In the genomic region with DNA sequence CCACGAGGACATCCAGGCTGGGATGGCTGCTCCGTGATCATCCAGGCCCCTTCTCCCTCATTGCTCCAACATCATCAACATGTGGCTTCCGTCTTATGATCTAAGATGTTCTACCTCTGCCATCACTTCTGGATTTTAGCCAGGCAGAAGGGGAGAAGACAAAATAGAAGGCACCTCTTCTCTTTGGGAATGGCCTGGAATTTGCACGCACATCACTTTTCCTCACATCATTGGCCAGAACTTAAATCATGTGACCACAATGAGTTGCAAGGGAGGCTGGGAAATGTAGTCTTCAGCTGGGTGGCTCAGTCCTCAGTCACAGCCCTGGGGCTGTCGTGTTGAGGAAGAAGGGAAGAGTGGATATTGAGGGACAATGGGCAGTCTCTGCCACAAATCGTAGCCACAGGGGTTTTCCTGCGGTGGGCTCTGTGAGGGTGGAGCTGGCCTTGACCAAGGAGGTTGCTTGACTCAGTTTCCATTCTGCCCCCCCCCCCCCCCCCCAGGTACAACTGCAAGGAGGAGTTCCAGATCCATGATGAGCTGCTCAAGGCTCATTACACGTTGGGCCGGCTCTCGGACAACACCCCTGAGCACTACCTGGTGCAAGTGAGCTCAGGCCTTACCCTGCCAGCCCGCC, we compare ENCODE assay signal across 9 cellular contexts. TPM values are rescaled to one million over a fixed set of nuclear protein-coding genes. Genes with fewer than 3 reads are reported as not detected.
A peak's percentile ranks its signal among the peaks of the same experiment; 100 is the strongest.
DNase-seq lines count a peak whose midpoint lies in the region; ATAC-seq and TF ChIP-seq lines count a peak whose summit lies in the region.
"Had no signal": no experiment of that assay in that cellular context is flagged by ENCODE, and none has a peak within 500 bp of the region (broad histone marks: within the 10 kb centered on the region; RNA-seq: fewer than 3 reads in every experiment).

No MANE protein-coding gene starts in this region.

- H3K36me3 ChIP-seq in mesenchymal stem cell (ENCODE audit: control insufficient read depth in 1 of 2, insufficient read depth in 2 of 2, low read depth in 1 of 2, low read length in 2 of 2) (no peaks in the 10 kb centered on the region), transverse colon (no peaks in the 10 kb centered on the region), thyroid gland (no peaks in the 10 kb centered on the region)

- no peak for TF ChIP-seq EP300 in Ishikawa (IDR thresholded peaks at IDR 0.05; ENCODE audit: borderline replicate concordance)
- TF ChIP-seq EP300 in transverse colon (IDR thresholded peaks at IDR 0.05; ENCODE audit: low read depth): no peak

- no peak overlapping the region for H4K8ac ChIP-seq in mesenchymal stem cell (ENCODE audit: low read length)

- WGBS in mesenchymal stem cell: 77% methylated on average over 10 of the region's 11 CpGs
- WGBS in transverse colon (ENCODE audit: low coverage in 1 of 2), 2 donors: 79 to 87% methylated on average over 3 to 11 of the region's 11 CpGs
- 84 to 85% methylated on average over 8 to 11 of the region's 11 CpGs for whole genome bisulfite sequencing in thyroid gland, 2 donors

- H3K4me3 ChIP-seq in mesenchymal stem cell (ENCODE audit: insufficient read depth in 1 of 2, low read depth in 1 of 2, low read length in 2 of 2) (no peak overlapping the region), transverse colon (no peak overlapping the region), thyroid gland (replicated peaks in 1 of 3) (no peak overlapping the region)

- TF ChIP-seq POLR2A in transverse colon (IDR thresholded peaks at IDR 0.05): no peak
- TF ChIP-seq POLR2A in thyroid gland (IDR thresholded peaks at IDR 0.05): no peak

- no peak overlapping the region for H2BK15ac ChIP-seq in mesenchymal stem cell (ENCODE audit: low read depth, poor library complexity, severe bottlenecking)

- H3K4me1 ChIP-seq in mesenchymal stem cell (ENCODE audit: control insufficient read depth, insufficient read depth, low read depth, low read length): peaks cover 13% of the 10 kb centered on the region
- no peaks in the 10 kb centered on the region for H3K4me1 ChIP-seq in transverse colon
- H3K4me1 ChIP-seq in thyroid gland: no peaks in the 10 kb centered on the region

- H3K9ac ChIP-seq in mesenchymal stem cell (ENCODE audit: low read length): no peak overlapping the region

- H3K4me2 ChIP-seq in mesenchymal stem cell (ENCODE audit: low read length, poor library complexity, severe bottlenecking): no peak overlapping the region

- no peaks in the 10 kb centered on the region for H3K79me1 ChIP-seq in mesenchymal stem cell (replicated peaks; ENCODE audit: low read length, poor library complexity, severe bottlenecking)

- no peak overlapping the region for H2BK12ac ChIP-seq in mesenchymal stem cell (ENCODE audit: low read length in 2 of 2)

- no peak overlapping the region for H2BK120ac ChIP-seq in mesenchymal stem cell (ENCODE audit: low read depth, low read length)

- TF ChIP-seq CTCF in transverse colon (IDR thresholded peaks at IDR 0.05) (no peak), thyroid gland (IDR thresholded peaks at IDR 0.05) (no peak)

- in situ Hi-C loops in G401 (cut with HindIII; ENCODE audit: low sequenced_read_pairs) (no loop called here), T47D (cut with HindIII; ENCODE audit: low pct_unique_long_range_greater_than_20kb, low sequenced_read_pairs) (no loop called here), transverse colon (cut with MboI; ENCODE audit: low pct_ligation_motif_present in 1 of 4, low pct_unique_long_range_greater_than_20kb in 1 of 4, low sequenced_read_pairs in 3 of 4) (loop anchor here in 1 of 4 donors (25.0 kb wide), 1 partner anchor 358 kb away; a partner anchor contains a TSS)

- H3K27me3 ChIP-seq in mesenchymal stem cell (ENCODE audit: control insufficient read depth in 1 of 2, insufficient read depth in 1 of 2, low read length in 2 of 2) (peaks cover 0 to 33% of the 10 kb centered on the region in 2 experiments), transverse colon (no peaks in the 10 kb centered on the region), thyroid gland (no peaks in the 10 kb centered on the region)

- H3K14ac ChIP-seq in mesenchymal stem cell (ENCODE audit: low read length in 2 of 2): no peak overlapping the region

- no peak overlapping the region for H3K4ac ChIP-seq in mesenchymal stem cell (ENCODE audit: low read depth in 1 of 2, low read length in 2 of 2)

- no peak overlapping the region for H3K18ac ChIP-seq in mesenchymal stem cell (ENCODE audit: low read depth in 1 of 2, low read length in 2 of 2)

- no peak for TF ChIP-seq RAD21 in Ishikawa (IDR thresholded peaks at IDR 0.05; ENCODE audit: low read depth)

- H3K23ac ChIP-seq in mesenchymal stem cell (ENCODE audit: low read length in 2 of 2): no peak overlapping the region

- no peaks in the 10 kb centered on the region for H3K9me3 ChIP-seq in mesenchymal stem cell (ENCODE audit: control insufficient read depth, low read length)
- no peaks in the 10 kb centered on the region for H3K9me3 ChIP-seq in transverse colon
- H3K9me3 ChIP-seq in thyroid gland: no peaks in the 10 kb centered on the region

- H3K27ac ChIP-seq in mesenchymal stem cell (ENCODE audit: low read length, poor library complexity, severe bottlenecking) (no peak overlapping the region), transverse colon (no peak overlapping the region), thyroid gland (no peak overlapping the region)
- H3K27ac ChIP-seq: VCaP had no signal

- intact Hi-C loops in transverse colon (cut with DNase I; ENCODE audit: low total_unique reads) (no loop called here), thyroid gland (cut with DNase I) (no loop called here)

- H2AK5ac ChIP-seq in mesenchymal stem cell (ENCODE audit: low read length, severe bottlenecking): no peak overlapping the region

- H2AFZ ChIP-seq in mesenchymal stem cell (ENCODE audit: low read depth, low read length): no peak overlapping the region

- H2BK5ac ChIP-seq in mesenchymal stem cell (ENCODE audit: low read depth, low read length, poor library complexity, severe bottlenecking): no peak overlapping the region

- DNase-seq in G401 (ENCODE audit: low spot score) (peak; percentile 66), T47D (ENCODE audit: low read depth in 1 of 2, low spot score in 1 of 2) (peak; percentile 69 to 77), mesenchymal stem cell (peak; percentile 61), NCI-H187 treated with DMSO at 0.1 percent for 48 hours (lab: John Stamatoyannopoulos, UW) (no peak), transverse colon (no peak), thyroid gland (no peak)

- no peak for ATAC-seq in HG03097 (IDR thresholded peaks at IDR 0.05; ENCODE audit: low FRiP score, unreplicated experiment)

- H4K91ac ChIP-seq in mesenchymal stem cell (ENCODE audit: low read length): no peak overlapping the region

TF ChIP-seq in Ishikawa, 13 proteins besides CTCF, POLR2A, EP300 and RAD21:
- TF ChIP-seq, protein P1, sequence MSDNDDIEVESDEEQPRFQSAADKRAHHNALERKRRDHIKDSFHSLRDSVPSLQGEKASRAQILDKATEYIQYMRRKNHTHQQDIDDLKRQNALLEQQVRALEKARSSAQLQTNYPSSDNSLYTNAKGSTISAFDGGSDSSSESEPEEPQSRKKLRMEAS (IDR thresholded peaks at IDR 0.05): no peak
- TF ChIP-seq ZBTB7A (IDR thresholded peaks at IDR 0.05; ENCODE audit: low read depth) (no peak), YY1 (IDR thresholded peaks at IDR 0.05; ENCODE audit: low read depth) (no peak), TEAD4 (IDR thresholded peaks at IDR 0.05) (peak; percentile 82)
- TF ChIP-seq, protein P2, sequence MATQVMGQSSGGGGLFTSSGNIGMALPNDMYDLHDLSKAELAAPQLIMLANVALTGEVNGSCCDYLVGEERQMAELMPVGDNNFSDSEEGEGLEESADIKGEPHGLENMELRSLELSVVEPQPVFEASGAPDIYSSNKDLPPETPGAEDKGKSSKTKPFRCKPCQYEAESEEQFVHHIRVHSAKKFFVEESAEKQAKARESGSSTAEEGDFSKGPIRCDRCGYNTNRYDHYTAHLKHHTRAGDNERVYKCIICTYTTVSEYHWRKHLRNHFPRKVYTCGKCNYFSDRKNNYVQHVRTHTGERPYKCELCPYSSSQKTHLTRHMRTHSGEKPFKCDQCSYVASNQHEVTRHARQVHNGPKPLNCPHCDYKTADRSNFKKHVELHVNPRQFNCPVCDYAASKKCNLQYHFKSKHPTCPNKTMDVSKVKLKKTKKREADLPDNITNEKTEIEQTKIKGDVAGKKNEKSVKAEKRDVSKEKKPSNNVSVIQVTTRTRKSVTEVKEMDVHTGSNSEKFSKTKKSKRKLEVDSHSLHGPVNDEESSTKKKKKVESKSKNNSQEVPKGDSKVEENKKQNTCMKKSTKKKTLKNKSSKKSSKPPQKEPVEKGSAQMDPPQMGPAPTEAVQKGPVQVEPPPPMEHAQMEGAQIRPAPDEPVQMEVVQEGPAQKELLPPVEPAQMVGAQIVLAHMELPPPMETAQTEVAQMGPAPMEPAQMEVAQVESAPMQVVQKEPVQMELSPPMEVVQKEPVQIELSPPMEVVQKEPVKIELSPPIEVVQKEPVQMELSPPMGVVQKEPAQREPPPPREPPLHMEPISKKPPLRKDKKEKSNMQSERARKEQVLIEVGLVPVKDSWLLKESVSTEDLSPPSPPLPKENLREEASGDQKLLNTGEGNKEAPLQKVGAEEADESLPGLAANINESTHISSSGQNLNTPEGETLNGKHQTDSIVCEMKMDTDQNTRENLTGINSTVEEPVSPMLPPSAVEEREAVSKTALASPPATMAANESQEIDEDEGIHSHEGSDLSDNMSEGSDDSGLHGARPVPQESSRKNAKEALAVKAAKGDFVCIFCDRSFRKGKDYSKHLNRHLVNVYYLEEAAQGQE (IDR thresholded peaks at IDR 0.05; ENCODE audit: low read depth): no peak
- TF ChIP-seq, protein P3, sequence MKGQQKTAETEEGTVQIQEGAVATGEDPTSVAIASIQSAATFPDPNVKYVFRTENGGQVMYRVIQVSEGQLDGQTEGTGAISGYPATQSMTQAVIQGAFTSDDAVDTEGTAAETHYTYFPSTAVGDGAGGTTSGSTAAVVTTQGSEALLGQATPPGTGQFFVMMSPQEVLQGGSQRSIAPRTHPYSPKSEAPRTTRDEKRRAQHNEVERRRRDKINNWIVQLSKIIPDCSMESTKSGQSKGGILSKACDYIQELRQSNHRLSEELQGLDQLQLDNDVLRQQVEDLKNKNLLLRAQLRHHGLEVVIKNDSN (IDR thresholded peaks at IDR 0.05): peak; percentile 97

RNA-seq across cellular contexts. Expression of a gene that starts 50.3 kb away (rescaled TPM):
- 31.8 and 34.8 TPM in 2 replicates for total RNA-seq in G401 (2014; rRNA removed; shearing (Covaris generic))
- 0.01 TPM for polyA plus RNA-seq in mesenchymal stem cell (2013, experiment 1 of 2)
- 0.01 TPM for polyA plus RNA-seq in mesenchymal stem cell (2013, experiment 2 of 2)
- total RNA-seq in transverse colon (1 to 10 TPM; 1.4 to 5.2 (median 4.0) TPM), thyroid gland (10 to 100 TPM; 10.7 to 28.2 (median 14.0) TPM)

Comparison
In these comparisons a context has a peak if more than half of its experiments do, and no peak if none do; other contexts are left out.
1. DNase-seq: peak in G401 (single experiment), T47D (2 of 2) and mesenchymal stem cell (single experiment); none in NCI-H187 treated with DMSO at 0.1 percent for 48 hours (single experiment), transverse colon (single experiment) and thyroid gland (0 of 2).